In the genomic region with DNA sequence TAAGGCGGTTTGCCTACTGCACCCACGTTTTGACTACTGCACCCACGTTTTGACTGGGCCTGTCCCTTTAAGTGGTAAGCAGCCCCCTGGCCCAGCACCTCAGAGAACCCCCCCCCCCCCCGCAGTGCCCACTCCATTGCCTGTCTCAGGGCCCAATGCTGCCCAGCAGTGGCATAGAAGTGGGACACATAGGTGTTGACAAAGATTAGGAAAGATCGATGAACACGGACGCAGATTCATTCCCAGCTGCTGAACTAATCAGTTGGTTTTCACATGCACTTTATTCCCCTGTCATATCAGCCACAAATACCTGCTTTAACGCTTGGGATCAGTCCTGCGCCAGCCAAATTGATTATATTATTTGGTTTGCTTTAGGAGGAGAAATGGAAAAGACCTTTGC, we compare ENCODE assay signal across 11 cellular contexts.
"Had no signal": no experiment of that assay in that cellular context is flagged by ENCODE, and none has a peak within 500 bp of the region (broad histone marks: within the 10 kb centered on the region; RNA-seq: fewer than 3 reads in every experiment).

No MANE protein-coding gene starts in this region.

- H3K9me3 Mint-ChIP-seq: GM23338 had no signal

- H3K4me3 Mint-ChIP-seq: GM23338, H9, HFFc6 had no signal

- FAIRE-seq: H1, H54 had no signal

- H3K4me2 ChIP-seq: GM23338 had no signal

- H3K9me3 ChIP-seq: HAP-1 had no signal

- H3K4me3 ChIP-seq: GM23248, GM23338, HAP-1 had no signal

- H3K4me1 Mint-ChIP-seq: GM23338, H9 had no signal

- H3K9ac ChIP-seq: GM23248 had no signal

- H2AFZ ChIP-seq: GM23248, GM23338 had no signal

- DNase-seq: GM23248, GOT3, H7, H9, HCEC 1CT, HFFc6 had no signal

- H3K27ac Mint-ChIP-seq: GM23338, H9, HFFc6 had no signal

- H3K36me3 ChIP-seq: HAP-1 had no signal

- ATAC-seq: GM23338, HCT116 had no signal

- H3K4me1 ChIP-seq: HAP-1 had no signal

- H3K27ac ChIP-seq: GM23248 had no signal
